ENCODE assay signal across 11 cellular contexts in genomic region chr3:72663429-72663828, GRCh38.
DNase-seq lines count a peak whose midpoint lies in the region; ATAC-seq, FAIRE-seq and TF ChIP-seq lines count a peak whose summit lies in the region.
"Had no signal": no experiment of that assay in that cellular context is flagged by ENCODE, and none has a peak within 500 bp of the region (broad histone marks: within the 10 kb centered on the region; RNA-seq: fewer than 3 reads in every experiment).

No MANE protein-coding gene starts in this region.

- H3K27ac ChIP-seq in BLaER1 treated with 17β-estradiol and CSF1 and Interleukin-3, amounts not matched to agents 10 nM and 100 nM: peak overlapping the region in 3 of 11 experiments; percentile 0 to 30 (median 19); a peak in 2 of 22 replicates

- peak overlapping the region in 8 of 11 experiments; percentile 0 to 48 (median 25); a peak in 14 of 22 replicates for H3K4me2 ChIP-seq in BLaER1 treated with 17β-estradiol and CSF1 and Interleukin-3, amounts not matched to agents 10 nM and 100 nM

- TF ChIP-seq CTCF in GM13977 (IDR thresholded peaks at IDR 0.05; ENCODE audit: extremely low read depth, insufficient read depth, missing control alignments) (no peak), D721Med (IDR thresholded peaks at IDR 0.05; ENCODE audit: insufficient read depth, missing control alignments) (no peak)

- no peaks in the 10 kb centered on the region for H4K20me1 ChIP-seq in BLaER1 treated with 17β-estradiol and CSF1 and Interleukin-3, amounts not matched to agents 10 nM and 100 nM

- DNase-seq in NCI-H1417 (lab: John Stamatoyannopoulos, UW): peak; percentile 30 to 78 (median 65)
- peak; percentile 98 for DNase-seq in SK-MEL-5 (ENCODE audit: low read depth, low spot score)
- peak; percentile 79 for DNase-seq in midbrain (lab: John Stamatoyannopoulos, UW)
- DNase-seq in GM13977 (ENCODE audit: low spot score): no peak
- no peak for DNase-seq in D721Med (ENCODE audit: insufficient read length, low spot score)
- DNase-seq: activated T-cell treated with anti-CD3 and anti-CD28 coated beads, Interleukin-2, amount 50 U/mL, for 4 hours had no signal

- no peaks in the 10 kb centered on the region for H3K27me3 ChIP-seq in BLaER1 treated with 17β-estradiol and CSF1 and Interleukin-3, amounts not matched to agents 10 nM and 100 nM

- no peak overlapping the region for H3K9ac ChIP-seq in BLaER1 treated with 17β-estradiol and CSF1 and Interleukin-3, amounts not matched to agents 10 nM and 100 nM

- FAIRE-seq in D721Med (lab: Jason Lieb, UNC): no peak
- FAIRE-seq: RCC 7860 had no signal

- no peak for ATAC-seq in GM19467 (IDR thresholded peaks at IDR 0.05; ENCODE audit: unreplicated experiment)
- ATAC-seq in GM18517 (IDR thresholded peaks at IDR 0.05; ENCODE audit: unreplicated experiment): no peak
- ATAC-seq: activated T-cell treated with anti-CD3 and anti-CD28 coated beads, Interleukin-2, amount 50 U/mL, for 4 hours had no signal

- no peak overlapping the region for H3K4me3 ChIP-seq in BLaER1 treated with 17β-estradiol and CSF1 and Interleukin-3, amounts not matched to agents 10 nM and 100 nM
- H3K4me3 ChIP-seq: lung had no signal

- H3K9me3 ChIP-seq in BLaER1 treated with 17β-estradiol and CSF1 and Interleukin-3, amounts not matched to agents 10 nM and 100 nM (replicated peaks in 1 of 11): peaks cover 0 to 11% (median 0%) of the 10 kb centered on the region in 11 experiments; a peak in 4 of 22 replicates

- in situ Hi-C loops in SK-MEL-5 (cut with HindIII; ENCODE audit: low pct_unique_long_range_greater_than_20kb, low sequenced_read_pairs) (no loop called here), GM13977 (cut with MboI; ENCODE audit: low pct_unique_long_range_greater_than_20kb, low sequenced_read_pairs, unreplicated experiment) (no loop called here)

- H3K36me3 ChIP-seq in BLaER1 treated with 17β-estradiol and CSF1 and Interleukin-3, amounts not matched to agents 10 nM and 100 nM: no peaks in the 10 kb centered on the region

- H3K4me1 ChIP-seq in BLaER1 treated with 17β-estradiol and CSF1 and Interleukin-3, amounts not matched to agents 10 nM and 100 nM: peaks cover 0 to 17% (median 11%) of the 10 kb centered on the region in 10 experiments; a peak in 15 of 20 replicates

Comparison
In these comparisons a context has a peak if more than half of its experiments do, and no peak if none do; other contexts are left out.
1. DNase-seq: peak in NCI-H1417 (3 of 3), SK-MEL-5 (single experiment) and midbrain (single experiment); none in GM13977 (single experiment) and D721Med (single experiment).